18 cellular contexts compared by ENCODE assay signal in genomic region chr6:129635396-129636164, GRCh38.
DNase-seq lines count a peak whose midpoint lies in the region; ATAC-seq and TF ChIP-seq lines count a peak whose summit lies in the region.
"Had no signal": no experiment of that assay in that cellular context is flagged by ENCODE, and none has a peak within 500 bp of the region (broad histone marks: within the 10 kb centered on the region; RNA-seq: fewer than 3 reads in every experiment).

No MANE protein-coding gene starts in this region.

- H3K79me2 ChIP-seq in mammary epithelial cell (ENCODE audit: insufficient read depth, low read length): peaks cover 9% of the 10 kb centered on the region

- H3K4me1 Mint-ChIP-seq in MCF 10A (ENCODE audit: insufficient read depth, unreplicated experiment): peaks cover 14% of the 10 kb centered on the region
- H3K4me1 Mint-ChIP-seq: memory B cell, T-helper 17 cell had no signal

- POLR2A ChIA-PET in MCF 10A (lab: Yijun Ruan, JAX): interaction anchor here (0.9 to 1.0 kb wide), 2 partner anchors 10 to 13 kb away, joined by 3 read pairs; no protein-coding TSS in a partner anchor

- no peak overlapping the region for H3K27ac ChIP-seq in mammary epithelial cell (ENCODE audit: insufficient read depth, low read depth, low read length)

- H3K4me1 ChIP-seq in mammary epithelial cell (ENCODE audit: insufficient read depth, low read length): no peaks in the 10 kb centered on the region
- H3K4me1 ChIP-seq in adipocyte (ENCODE audit: control insufficient read depth, insufficient read depth, low read length): peaks cover 11% of the 10 kb centered on the region
- peaks cover 6% of the 10 kb centered on the region for H3K4me1 ChIP-seq in mucosa of descending colon (ENCODE audit: low read depth)

- dilution Hi-C loops in mammary epithelial cell (cut with HindIII; ENCODE audit: low sequenced_read_pairs): no loop called here

- ATAC-seq in mucosa of descending colon (no peak), HG02852 (IDR thresholded peaks at IDR 0.05; ENCODE audit: unreplicated experiment) (no peak)
- ATAC-seq: activated T-cell treated with anti-CD3 and anti-CD28 coated beads, Interleukin-2, amount 50 U/mL, for 4 hours; T-helper 17 cell had no signal

- no peaks in the 10 kb centered on the region for H3K9me3 Mint-ChIP-seq in MCF 10A (ENCODE audit: unreplicated experiment)
- H3K9me3 Mint-ChIP-seq: activated T-cell treated with anti-CD3 and anti-CD28 coated beads, Interleukin-2, amount 50 U/mL, for 4 hours; endodermal cell; memory B cell had no signal

- H3K27me3 ChIP-seq in mammary epithelial cell (ENCODE audit: insufficient read depth, low read length): no peaks in the 10 kb centered on the region
- no peaks in the 10 kb centered on the region for H3K27me3 ChIP-seq in adipocyte (replicated peaks; ENCODE audit: control insufficient read depth, insufficient read depth, low read length)
- H3K27me3 ChIP-seq: Peyer's patch, upper lobe of left lung had no signal

- H3K4me3 Mint-ChIP-seq in MCF 10A (ENCODE audit: unreplicated experiment): no peak overlapping the region
- H3K4me3 Mint-ChIP-seq: activated T-cell treated with anti-CD3 and anti-CD28 coated beads, Interleukin-2, amount 50 U/mL, for 4 hours; endodermal cell; memory B cell; T-helper 17 cell had no signal

- H3K27me3 Mint-ChIP-seq in MCF 10A (ENCODE audit: insufficient read depth, unreplicated experiment): no peaks in the 10 kb centered on the region
- H3K27me3 Mint-ChIP-seq: memory B cell, T-helper 17 cell had no signal

- CTCF ChIA-PET in MCF 10A (lab: Yijun Ruan, JAX): interaction anchor here (1.0 kb wide), 2 partner anchors 37 to 113 kb away, joined by 3 read pairs; no protein-coding TSS in a partner anchor
- CTCF ChIA-PET in mammary epithelial cell (lab: Charles Lee; ENCODE audit: low non-redundant PET): interaction anchor here (0.7 kb wide), 1 partner anchor 37 kb away, joined by 3 read pairs; no protein-coding TSS in a partner anchor

- H3K4me3 ChIP-seq in mammary epithelial cell (replicated peaks in 1 of 3; ENCODE audit: insufficient read depth in 1 of 3, low read depth in 2 of 3, low read length in 3 of 3): no peak overlapping the region
- no peak overlapping the region for H3K4me3 ChIP-seq in adipocyte (ENCODE audit: low read length)
- no peak overlapping the region for H3K4me3 ChIP-seq in foreskin fibroblast (ENCODE audit: low read depth in 1 of 2, low read length in 2 of 2)
- H3K4me3 ChIP-seq in mucosa of descending colon: no peak overlapping the region
- H3K4me3 ChIP-seq: HAP-1, Peyer's patch, upper lobe of left lung had no signal

- in situ Hi-C loops in mammary epithelial cell (cut with MboI; ENCODE audit: low sequenced_read_pairs in 2 of 2): no loop called here

- H3K9ac ChIP-seq in mammary epithelial cell (ENCODE audit: insufficient read depth, low read length) (no peak overlapping the region), adipocyte (ENCODE audit: low read length) (no peak overlapping the region)

- BruUV-seq in MCF 10A (replicated peaks; lab: Mats Ljungman, UMichigan): no TSS peak
- BruUV-seq in mammary epithelial cell (replicated peaks; lab: Mats Ljungman, UMichigan): no TSS peak

- H3K27ac Mint-ChIP-seq in MCF 10A (ENCODE audit: low read depth, unreplicated experiment): no peak overlapping the region
- H3K27ac Mint-ChIP-seq: endodermal cell, memory B cell, T-helper 17 cell had no signal

- no peak overlapping the region for H2AFZ ChIP-seq in mammary epithelial cell (ENCODE audit: low read depth, low read length)

- H3K4me2 ChIP-seq in mammary epithelial cell (ENCODE audit: insufficient read depth, low read depth, low read length): no peak overlapping the region

- 58% methylated on average over 3 of the region's 3 CpGs for WGBS in mammary epithelial cell (ENCODE audit: low coverage, missing lambda C conversion rate)

- H3K36me3 Mint-ChIP-seq in MCF 10A (ENCODE audit: insufficient read depth, unreplicated experiment): peaks cover 17% of the 10 kb centered on the region

- peak; percentile 26 for DNase-seq in MCF 10A (ENCODE audit: unreplicated experiment)
- no peak for DNase-seq in mammary epithelial cell
- DNase-seq in adipocyte (ENCODE audit: low read depth): peak; percentile 32
- peak; percentile 76 to 82 for DNase-seq in foreskin fibroblast
- peak; percentile 76 for DNase-seq in stromal cell of bone marrow (ENCODE audit: low read depth)
- no peak for DNase-seq in mucosa of descending colon
- no peak for DNase-seq in stimulated activated CD4-positive, alpha-beta T cell treated with anti-CD3 and anti-CD28 coated beads, Interleukin-1b, Interleukin-23, amount 100 ng/mL, for 48 hours
- DNase-seq: activated CD4-positive, alpha-beta T cell treated with anti-CD3 and anti-CD28 coated beads for 1 hour; activated T-cell treated with anti-CD3 and anti-CD28 coated beads, Interleukin-2, amount 50 U/mL, for 4 hours; amygdala; endodermal cell; stimulated activated CD4-positive, alpha-beta T cell treated with anti-CD3 and anti-CD28 coated beads, Interleukin-15, amount 100 ng/mL, for 24 hours; T-helper 17 cell; upper lobe of left lung had no signal

- H3K36me3 ChIP-seq in mammary epithelial cell (ENCODE audit: insufficient read depth, low read length) (peaks cover 27% of the 10 kb centered on the region), adipocyte (ENCODE audit: control insufficient read depth, insufficient read depth, low read length, severe bottlenecking) (peaks cover 43% of the 10 kb centered on the region), mucosa of descending colon (ENCODE audit: low read depth) (no peaks in the 10 kb centered on the region)

- TF ChIP-seq CTCF in MCF 10A (IDR thresholded peaks at IDR 0.05; ENCODE audit: unreplicated experiment) (no peak), mammary epithelial cell (conservative IDR thresholded peaks at IDR 0.05 in 1 of 2, IDR thresholded peaks at IDR 0.05 in 1 of 2; ENCODE audit: extremely low read depth in 1 of 2, insufficient read depth in 1 of 2, low read depth in 1 of 2, low read length in 2 of 2) (no peak), foreskin fibroblast (IDR thresholded peaks at IDR 0.05; ENCODE audit: low read depth, low read length) (peak; percentile 2), mucosa of descending colon (IDR thresholded peaks at IDR 0.05) (no peak)

- intact Hi-C loops in MCF 10A (cut with micrococcal nuclease) (no loop called here), mammary epithelial cell (cut with micrococcal nuclease) (no loop called here), mucosa of descending colon (cut with DNase I, micrococcal nuclease) (no loop called here)

- no peaks in the 10 kb centered on the region for H3K9me3 ChIP-seq in mammary epithelial cell (replicated peaks; ENCODE audit: insufficient read depth, low read length)
- no peaks in the 10 kb centered on the region for H3K9me3 ChIP-seq in adipocyte (ENCODE audit: control insufficient read depth, low read length)
- no peaks in the 10 kb centered on the region for H3K9me3 ChIP-seq in mucosa of descending colon
- H3K9me3 ChIP-seq: HAP-1, Peyer's patch, upper lobe of left lung had no signal

- H4K20me1 ChIP-seq in mammary epithelial cell (ENCODE audit: insufficient read depth, low read length): no peaks in the 10 kb centered on the region

Comparison
In these comparisons a context has a peak if more than half of its experiments do, and no peak if none do; other contexts are left out.
1. DNase-seq: peak in MCF 10A (single experiment), adipocyte (single experiment), foreskin fibroblast (2 of 2) and stromal cell of bone marrow (single experiment); none in mammary epithelial cell (single experiment), mucosa of descending colon (0 of 3) and stimulated activated CD4-positive, alpha-beta T cell treated with anti-CD3 and anti-CD28 coated beads, Interleukin-1b, Interleukin-23, amount 100 ng/mL, for 48 hours (single experiment).